Comparison of ENCODE assay signal across 9 cellular contexts in genomic region chr6:28213213-28213523, GRCh38. TPM values are rescaled to one million over a fixed set of nuclear protein-coding genes. Genes with fewer than 3 reads are reported as not detected.
DNase-seq lines count a peak whose midpoint lies in the region; ATAC-seq and TF ChIP-seq lines count a peak whose summit lies in the region.
"Had no signal": no experiment of that assay in that cellular context is flagged by ENCODE, and none has a peak within 500 bp of the region (broad histone marks: within the 10 kb centered on the region; RNA-seq: fewer than 3 reads in every experiment).

No MANE protein-coding gene starts in this region.

- H3K27me3 ChIP-seq in SJCRH30 (no peaks in the 10 kb centered on the region), smooth muscle cell (ENCODE audit: low read depth) (peaks cover 81% of the 10 kb centered on the region), ovary (peaks cover 4% of the 10 kb centered on the region)

- H3K9me3 ChIP-seq in SJCRH30 (replicated peaks) (no peaks in the 10 kb centered on the region), smooth muscle cell (replicated peaks; ENCODE audit: low read depth) (no peaks in the 10 kb centered on the region), ovary (no peaks in the 10 kb centered on the region)

- no peak overlapping the region for H3K9ac ChIP-seq in smooth muscle cell (ENCODE audit: low read depth)

- H3F3A ChIP-seq in smooth muscle cell (ENCODE audit: low read depth): no peaks in the 10 kb centered on the region

- 31% methylated on average over 2 of the region's 2 CpGs for WGBS in smooth muscle cell (ENCODE audit: low lambda C conversion rate)
- 16 to 21% (median 17%) methylated on average over 2 of the region's 2 CpGs for WGBS in ovary, 3 donors

- H4K20me1 ChIP-seq in smooth muscle cell (ENCODE audit: low read depth): no peaks in the 10 kb centered on the region

- H3K4me2 ChIP-seq in smooth muscle cell: peak overlapping the region; percentile 82

- peaks cover 24% of the 10 kb centered on the region for H3K4me1 Mint-ChIP-seq in activated CD8-positive, alpha-beta memory T cell treated with anti-CD3 and anti-CD28 coated beads, Interleukin-2, amount 10 ng/mL, durations not matched to agents 7 days and 5 days

- H3K36me3 ChIP-seq in SJCRH30: no peaks in the 10 kb centered on the region
- H3K36me3 ChIP-seq in smooth muscle cell (ENCODE audit: low read depth): no peaks in the 10 kb centered on the region
- no peaks in the 10 kb centered on the region for H3K36me3 ChIP-seq in ovary

- H3K27ac ChIP-seq in SJCRH30: peak overlapping the region; percentile 91
- no peak overlapping the region for H3K27ac ChIP-seq in smooth muscle cell (ENCODE audit: low read depth)
- H3K27ac ChIP-seq in ovary: no peak overlapping the region

- TF ChIP-seq EP300 in ovary (IDR thresholded peaks at IDR 0.05): no peak

- H3K79me2 ChIP-seq in smooth muscle cell (ENCODE audit: low read depth): no peaks in the 10 kb centered on the region

- H3K4me1 ChIP-seq in SJCRH30 (peaks cover 8% of the 10 kb centered on the region), smooth muscle cell (ENCODE audit: low read depth) (peaks cover 9% of the 10 kb centered on the region), ovary (ENCODE audit: insufficient read depth) (no peaks in the 10 kb centered on the region)

- CTCF ChIA-PET in activated CD8-positive, alpha-beta memory T cell treated with anti-CD3 and anti-CD28 coated beads, Interleukin-2, amount 10 ng/mL, durations not matched to agents 7 days and 5 days (lab: Charles Lee): no interaction called here

- H3K4me3 Mint-ChIP-seq in activated CD8-positive, alpha-beta memory T cell treated with anti-CD3 and anti-CD28 coated beads, Interleukin-2, amount 10 ng/mL, durations not matched to agents 7 days and 5 days: peak overlapping the region; percentile 73

- TF ChIP-seq POLR2A in ovary (IDR thresholded peaks at IDR 0.05): no peak

- H3K36me3 Mint-ChIP-seq in activated CD8-positive, alpha-beta memory T cell treated with anti-CD3 and anti-CD28 coated beads, Interleukin-2, amount 10 ng/mL, durations not matched to agents 7 days and 5 days: peaks cover 3% of the 10 kb centered on the region

- peaks cover 81% of the 10 kb centered on the region for H3K27me3 Mint-ChIP-seq in activated CD8-positive, alpha-beta memory T cell treated with anti-CD3 and anti-CD28 coated beads, Interleukin-2, amount 10 ng/mL, durations not matched to agents 7 days and 5 days

- H3K4me3 ChIP-seq in SJCRH30: peak overlapping the region; percentile 55
- H3K4me3 ChIP-seq in epithelial cell of proximal tubule (ENCODE audit: low read depth, low read length): peak overlapping the region; percentile 64
- H3K4me3 ChIP-seq in smooth muscle cell: peak overlapping the region; percentile 49
- no peak overlapping the region for H3K4me3 ChIP-seq in ovary

- no peak for ATAC-seq in activated CD8-positive, alpha-beta memory T cell treated with anti-CD3 and anti-CD28 coated beads, Interleukin-2, amount 10 ng/mL, durations not matched to agents 7 days and 5 days

- H2AFZ ChIP-seq in smooth muscle cell (ENCODE audit: low read depth): no peak overlapping the region

- intact Hi-C loops in ovary (cut with DNase I): no loop called here

- H3K9me3 Mint-ChIP-seq in activated CD8-positive, alpha-beta memory T cell treated with anti-CD3 and anti-CD28 coated beads, Interleukin-2, amount 10 ng/mL, durations not matched to agents 7 days and 5 days (ENCODE audit: low read depth): no peaks in the 10 kb centered on the region

- no peak overlapping the region for H3K27ac Mint-ChIP-seq in activated CD8-positive, alpha-beta memory T cell treated with anti-CD3 and anti-CD28 coated beads, Interleukin-2, amount 10 ng/mL, durations not matched to agents 7 days and 5 days

- TF ChIP-seq CTCF in epithelial cell of proximal tubule (conservative IDR thresholded peaks at IDR 0.05; ENCODE audit: low read depth, low read length): no peak
- no peak for TF ChIP-seq CTCF in smooth muscle cell (IDR thresholded peaks at IDR 0.05; ENCODE audit: borderline replicate concordance, insufficient read depth, poor library complexity, severe bottlenecking)
- no peak for TF ChIP-seq CTCF in ovary (IDR thresholded peaks at IDR 0.05)

- DNase-seq in activated CD8-positive, alpha-beta memory T cell treated with anti-CD3 and anti-CD28 coated beads, Interleukin-2, amount 10 ng/mL, durations not matched to agents 7 days and 5 days: no peak
- DNase-seq in activated CD8-positive, alpha-beta memory T cell treated with anti-CD3 and anti-CD28 coated beads for 24 hours: no peak
- DNase-seq in SJCRH30 (no peak), epithelial cell of proximal tubule (ENCODE audit: low read depth) (no peak), smooth muscle cell (lab: John Stamatoyannopoulos, UW; ENCODE audit: unreplicated experiment) (no peak), ovary (no peak), amygdala (lab: John Stamatoyannopoulos, UW) (no peak), MV-4-11 (lab: John Stamatoyannopoulos, UW) (no peak)
- DNase-seq: left cardiac atrium had no signal

RNA-seq across cellular contexts. Expression of gene ZSCAN9, which starts 11.9 kb away (rescaled TPM):
- 10 to 100 TPM in 1 of 2 experiments, 1 to 10 TPM in 1; 7.0 to 11.6 TPM for total RNA-seq in activated CD8-positive, alpha-beta memory T cell treated with anti-CD3 and anti-CD28 coated beads, Interleukin-2, amount 10 ng/mL, durations not matched to agents 7 days and 5 days
- total RNA-seq in SJCRH30 (2014; rRNA removed; shearing (Covaris generic)): 14.0 and 15.5 TPM in 2 replicates
- total RNA-seq in epithelial cell of proximal tubule (12.3 and 12.5 TPM in 2 replicates), smooth muscle cell (18.3 and 18.4 TPM in 2 replicates), ovary (10 to 100 TPM in 6 of 7 donors, 1 to 10 TPM in 1; 10.0 to 17.5 (median 13.7) TPM)
- polyA plus RNA-seq in smooth muscle cell (7.3 and 12.4 TPM in 2 replicates), ovary (10 to 100 TPM; 12.5 to 16.9 TPM)

RNA-seq across cellular contexts. Expression of gene ZKSCAN4, which starts 38.9 kb away (rescaled TPM):
- total RNA-seq in activated CD8-positive, alpha-beta memory T cell treated with anti-CD3 and anti-CD28 coated beads, Interleukin-2, amount 10 ng/mL, durations not matched to agents 7 days and 5 days: 1 to 10 TPM; 5.7 to 6.1 TPM
- total RNA-seq in SJCRH30 (2014; rRNA removed; shearing (Covaris generic)): 4.4 and 4.8 TPM in 2 replicates
- total RNA-seq in epithelial cell of proximal tubule (1.5 and 3.7 TPM in 2 replicates), smooth muscle cell (4.5 and 5.1 TPM in 2 replicates), ovary (1 to 10 TPM; 1.5 to 8.0 (median 6.0) TPM)
- polyA plus RNA-seq in smooth muscle cell (5.2 TPM in 2 replicates), ovary (1 to 10 TPM; 5.1 to 7.0 TPM)

RNA-seq across cellular contexts. Expression of gene NKAPL, which starts 45.9 kb away (rescaled TPM):
- total RNA-seq in activated CD8-positive, alpha-beta memory T cell treated with anti-CD3 and anti-CD28 coated beads, Interleukin-2, amount 10 ng/mL, durations not matched to agents 7 days and 5 days: under 1 TPM in 1 of 2 experiments, not detected in 1; 0.26 TPM
- total RNA-seq in SJCRH30 (2014; rRNA removed; shearing (Covaris generic)): not detected in 2 replicates
- total RNA-seq in epithelial cell of proximal tubule: 0.17 and 0.65 TPM in 2 replicates
- not detected in 2 replicates for total RNA-seq in smooth muscle cell
- polyA plus RNA-seq in smooth muscle cell: 0.18 and 0.28 TPM in 2 replicates
- total RNA-seq in ovary: 1 to 10 TPM in 5 of 7 donors, under 1 TPM in 2; 0.34 to 2.4 (median 1.8) TPM
- polyA plus RNA-seq in ovary: 1 to 10 TPM; 1.4 to 1.5 TPM

RNA-seq across cellular contexts. Expression of gene ZSCAN26, which starts 53.8 kb away (rescaled TPM):
- total RNA-seq in activated CD8-positive, alpha-beta memory T cell treated with anti-CD3 and anti-CD28 coated beads, Interleukin-2, amount 10 ng/mL, durations not matched to agents 7 days and 5 days: 10 to 100 TPM in 1 of 2 experiments, 1 to 10 TPM in 1; 7.8 to 11.7 TPM
- 12.1 and 12.7 TPM in 2 replicates for total RNA-seq in SJCRH30 (2014; rRNA removed; shearing (Covaris generic))
- total RNA-seq in epithelial cell of proximal tubule (6.0 and 6.9 TPM in 2 replicates), smooth muscle cell (16.1 and 22.4 TPM in 2 replicates), ovary (10 to 100 TPM; 11.8 to 32.0 (median 23.1) TPM)
- polyA plus RNA-seq in smooth muscle cell (7.0 and 10.7 TPM in 2 replicates), ovary (10 to 100 TPM; 21.6 to 29.2 TPM)
